In the genomic region with DNA sequence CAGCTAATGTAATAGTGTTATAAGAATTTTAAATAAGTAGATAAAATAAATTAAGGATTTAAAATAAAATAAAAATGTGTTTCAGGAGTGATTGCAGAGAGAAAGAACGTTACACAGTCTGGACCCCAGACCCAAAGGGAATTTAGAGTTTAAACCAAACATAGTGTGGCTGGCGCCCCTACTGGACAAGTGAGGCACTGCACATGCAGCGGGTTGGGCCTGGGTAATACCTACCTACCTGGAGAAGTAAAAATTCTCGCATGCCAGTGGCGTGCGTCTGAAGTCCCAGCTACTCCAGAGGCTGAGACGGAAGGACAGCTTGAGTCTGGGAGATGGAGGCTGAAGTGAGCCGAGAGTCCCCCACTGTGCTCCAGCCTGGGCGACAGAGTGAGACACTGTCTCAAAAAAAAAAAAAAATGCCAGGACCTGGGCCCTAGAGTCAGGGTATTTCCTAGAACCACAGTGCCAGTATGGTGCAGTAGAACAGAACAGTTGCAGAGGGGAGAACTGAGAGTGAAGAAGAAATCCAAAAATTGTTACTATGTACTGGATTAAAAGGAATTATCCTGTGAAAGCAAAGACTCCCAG, we compare ENCODE assay signal across 9 cellular contexts.
DNase-seq lines count a peak whose midpoint lies in the region; ATAC-seq and TF ChIP-seq lines count a peak whose summit lies in the region.
"Had no signal": no experiment of that assay in that cellular context is flagged by ENCODE, and none has a peak within 500 bp of the region (broad histone marks: within the 10 kb centered on the region; RNA-seq: fewer than 3 reads in every experiment).

No MANE protein-coding gene starts in this region.

- no peaks in the 10 kb centered on the region for H3K36me3 Mint-ChIP-seq in Caco-2 (ENCODE audit: insufficient read depth, unreplicated experiment)

- no TSS peak for BruUV-seq in Caco-2 (replicated peaks; lab: Mats Ljungman, UMichigan)

- H3K9me3 ChIP-seq in Caco-2 (no peaks in the 10 kb centered on the region), psoas muscle (no peaks in the 10 kb centered on the region)
- H3K9me3 ChIP-seq: thyroid gland had no signal

- H3K4me1 ChIP-seq in Caco-2 (no peaks in the 10 kb centered on the region), psoas muscle (no peaks in the 10 kb centered on the region)
- H3K4me1 ChIP-seq: thyroid gland had no signal

- H3K4me3 Mint-ChIP-seq in Caco-2 (ENCODE audit: unreplicated experiment): no peak overlapping the region

- ATAC-seq in GM21529 (IDR thresholded peaks at IDR 0.05; ENCODE audit: unreplicated experiment) (peak; percentile 71), psoas muscle (no peak)

- DNase-seq in Caco-2: peak; percentile 38 to 60
- DNase-seq in RPMI8226: peak; percentile 41
- DNase-seq in central memory CD4-positive, alpha-beta T cell: peak; percentile 2
- DNase-seq in psoas muscle: no peak
- no peak for DNase-seq in LoVo (ENCODE audit: low spot score)
- DNase-seq in SHP77 (lab: John Stamatoyannopoulos, UW): no peak
- DNase-seq in COLO829 (ENCODE audit: low spot score): no peak

- no peak overlapping the region for H3K27ac Mint-ChIP-seq in Caco-2 (ENCODE audit: unreplicated experiment)

- no peak overlapping the region for H3K27ac ChIP-seq in psoas muscle
- H3K27ac ChIP-seq: thyroid gland had no signal

- H3K27me3 ChIP-seq in Caco-2 (replicated peaks; ENCODE audit: control insufficient read depth, insufficient read depth, low read length) (no peaks in the 10 kb centered on the region), psoas muscle (ENCODE audit: insufficient read depth in 3 of 3, low read length in 2 of 3) (no peaks in the 10 kb centered on the region)
- H3K27me3 ChIP-seq: thyroid gland had no signal

- no peaks in the 10 kb centered on the region for H3K9me3 Mint-ChIP-seq in Caco-2 (ENCODE audit: unreplicated experiment)

- H3K4me3 ChIP-seq in Caco-2 (ENCODE audit: low read depth, low read length) (no peak overlapping the region), psoas muscle (no peak overlapping the region)
- H3K4me3 ChIP-seq: thyroid gland had no signal

- CTCF ChIA-PET in Caco-2 (lab: Charles Lee): no interaction called here

- POLR2A ChIA-PET in Caco-2 (lab: Charles Lee): no interaction called here

- intact Hi-C loops in Caco-2 (cut with micrococcal nuclease; ENCODE audit: unreplicated experiment) (loop anchor here (1.0 kb wide), 1 partner anchor 248 kb away; no protein-coding TSS in a partner anchor), psoas muscle (cut with DNase I) (no loop called here)

- H3K36me3 ChIP-seq in Caco-2 (ENCODE audit: control insufficient read depth, insufficient read depth, low read length): no peaks in the 10 kb centered on the region
- no peaks in the 10 kb centered on the region for H3K36me3 ChIP-seq in psoas muscle (ENCODE audit: insufficient read depth in 1 of 2, low read depth in 1 of 2)
- H3K36me3 ChIP-seq: thyroid gland had no signal

- no peaks in the 10 kb centered on the region for H3K4me1 Mint-ChIP-seq in Caco-2 (ENCODE audit: low read depth, unreplicated experiment)

- WGBS in psoas muscle, 3 donors: 81 to 85% (median 84%) methylated on average over 9 of the region's 9 CpGs

- TF ChIP-seq CTCF in Caco-2 (IDR thresholded peaks at IDR 0.05; ENCODE audit: insufficient read depth in 1 of 2, low read depth in 1 of 2, low read length in 1 of 2, severe bottlenecking in 1 of 2, unreplicated experiment in 1 of 2): peak; percentile 67 to 83
- peak; percentile 39 for TF ChIP-seq CTCF in psoas muscle (IDR thresholded peaks at IDR 0.05)

- peaks cover 6% of the 10 kb centered on the region for H3K27me3 Mint-ChIP-seq in Caco-2 (ENCODE audit: insufficient read depth, unreplicated experiment)

Comparison
In these comparisons a context has a peak if more than half of its experiments do, and no peak if none do; other contexts are left out.
1. DNase-seq: peak in Caco-2 (2 of 2), RPMI8226 (single experiment) and central memory CD4-positive, alpha-beta T cell (single experiment); none in psoas muscle (0 of 2), LoVo (single experiment), SHP77 (0 of 2) and COLO829 (single experiment).